ENCODE assay signal across 29 cellular contexts in the genomic region with DNA sequence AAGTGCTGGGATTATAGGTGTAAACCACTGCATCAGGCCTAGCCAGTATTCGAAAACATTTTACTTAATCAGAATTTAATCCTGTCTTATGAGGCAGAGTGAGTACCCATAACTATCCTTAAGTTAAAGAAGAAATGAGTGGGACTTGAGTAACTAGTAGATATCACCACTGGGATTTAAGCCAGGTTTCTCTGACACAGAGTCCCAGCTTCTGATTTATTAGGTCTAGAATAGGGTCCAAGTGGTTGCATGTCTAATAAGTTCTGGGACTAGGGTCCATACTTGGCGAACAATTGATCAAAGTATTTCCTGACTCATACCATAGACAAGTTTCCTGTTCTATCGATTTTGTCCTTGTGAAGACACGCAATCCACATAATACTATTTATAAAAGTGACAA.
"Had no signal": no experiment of that assay in that cellular context is flagged by ENCODE, and none has a peak within 500 bp of the region (broad histone marks: within the 10 kb centered on the region; RNA-seq: fewer than 3 reads in every experiment).

No MANE protein-coding gene starts in this region.

- H3K27me3 ChIP-seq: colonic mucosa, dorsolateral prefrontal cortex, esophagus muscularis mucosa, foreskin keratinocyte, gastrocnemius medialis, gastroesophageal sphincter, heart left ventricle, heart right ventricle had no signal

- H3K4me3 Mint-ChIP-seq: dendritic cell treated with granulocyte-macrophage colony-stimulating factor and Interleukin-4, amounts not matched to agents 40 ng/mL and 50 ng/mL, for 4 days; effector memory CD8-positive, alpha-beta T cell; endodermal cell had no signal

- H3K27ac ChIP-seq: colonic mucosa, coronary artery, dorsolateral prefrontal cortex, epithelial cell of prostate, esophagus muscularis mucosa, esophagus squamous epithelium, foreskin keratinocyte, gastroesophageal sphincter had no signal

- H3K4me3 ChIP-seq: colonic mucosa, coronary artery, dorsolateral prefrontal cortex, esophagus muscularis mucosa, esophagus squamous epithelium, gastrocnemius medialis, gastroesophageal sphincter, heart left ventricle, heart right ventricle had no signal

- H3K9me3 Mint-ChIP-seq: dendritic cell treated with granulocyte-macrophage colony-stimulating factor and Interleukin-4, amounts not matched to agents 40 ng/mL and 50 ng/mL, for 4 days; effector memory CD8-positive, alpha-beta T cell; endodermal cell had no signal

- H3K27ac Mint-ChIP-seq: dendritic cell treated with granulocyte-macrophage colony-stimulating factor and Interleukin-4, amounts not matched to agents 40 ng/mL and 50 ng/mL, for 4 days; effector memory CD8-positive, alpha-beta T cell; endodermal cell had no signal

- FAIRE-seq: colon, endometrium, endothelial cell of umbilical vein, frontal cortex had no signal

- H3K9me3 ChIP-seq: colonic mucosa, esophagus muscularis mucosa, esophagus squamous epithelium, gastrocnemius medialis, gastroesophageal sphincter, heart left ventricle, heart right ventricle had no signal

- DNase-seq: colonic mucosa; cortex of kidney; dermis blood vessel endothelial cell; dorsolateral prefrontal cortex; effector CD4-positive, alpha-beta T cell; effector CD8-positive, alpha-beta T cell; effector memory CD4-positive, alpha-beta T cell; effector memory CD8-positive, alpha-beta T cell; endodermal cell; erythroblast; esophagus squamous epithelium; foreskin fibroblast; foreskin keratinocyte; foreskin melanocyte; gastrocnemius medialis; glutamatergic neuron; head of caudate nucleus; heart left ventricle; heart right ventricle had no signal

- H3K36me3 ChIP-seq: colonic mucosa, esophagus squamous epithelium, gastrocnemius medialis, gastroesophageal sphincter had no signal

- ATAC-seq: effector memory CD8-positive, alpha-beta T cell; esophagus mucosa; foreskin keratinocyte; gastrocnemius medialis; gastroesophageal sphincter; heart left ventricle had no signal

- H3K4me1 ChIP-seq: colonic mucosa, esophagus squamous epithelium, foreskin keratinocyte, gastroesophageal sphincter had no signal
